25 cellular contexts compared by ENCODE assay signal in genomic region chr17:9684955-9685621, GRCh38. TPM values are rescaled to one million over a fixed set of nuclear protein-coding genes. Genes with fewer than 3 reads are reported as not detected.
A peak's percentile ranks its signal among the peaks of the same experiment; 100 is the strongest.
DNase-seq lines count a peak whose midpoint lies in the region; ATAC-seq and TF ChIP-seq lines count a peak whose summit lies in the region.
"Had no signal": no experiment of that assay in that cellular context is flagged by ENCODE, and none has a peak within 500 bp of the region (broad histone marks: within the 10 kb centered on the region; RNA-seq: fewer than 3 reads in every experiment).

No MANE protein-coding gene starts in this region.

- POLR2A ChIA-PET in RWPE1 (lab: Yijun Ruan, JAX; ENCODE audit: low non-redundant PET), result no interaction called here
- POLR2A ChIA-PET in activated CD8-positive, alpha-beta T cell treated with anti-CD3 and anti-CD28 coated beads for 36 hours (lab: Charles Lee), result no interaction called here

- CTCF ChIA-PET in RWPE1 (lab: Yijun Ruan, JAX), result interaction anchor here (0.6 kb wide), 1 partner anchor 32 kb away, joined by 3 read pairs; no protein-coding TSS in a partner anchor
- CTCF ChIA-PET in activated CD8-positive, alpha-beta T cell treated with anti-CD3 and anti-CD28 coated beads for 36 hours (lab: Charles Lee), result interaction anchor here (1.7 kb wide), 1 partner anchor 108 kb away, joined by 4 read pairs; no protein-coding TSS in a partner anchor

- no peaks in the 10 kb centered on the region for H3K4me1 Mint-ChIP-seq in activated CD8-positive, alpha-beta T cell treated with anti-CD3 and anti-CD28 coated beads for 36 hours (ENCODE audit: low read depth)
- H3K4me1 Mint-ChIP-seq: naive B cell had no signal

- H3K9me3 Mint-ChIP-seq in activated CD8-positive, alpha-beta T cell treated with anti-CD3 and anti-CD28 coated beads for 36 hours, result peaks cover 8% of the 10 kb centered on the region

- H3K4me3 Mint-ChIP-seq in activated CD8-positive, alpha-beta T cell treated with anti-CD3 and anti-CD28 coated beads for 36 hours, result no peak overlapping the region
- H3K4me3 Mint-ChIP-seq: naive B cell had no signal

- no peaks in the 10 kb centered on the region for H3K27me3 ChIP-seq in foreskin keratinocyte
- H3K27me3 ChIP-seq: BLaER1, ovary had no signal

- H3K27me3 Mint-ChIP-seq in activated CD8-positive, alpha-beta T cell treated with anti-CD3 and anti-CD28 coated beads for 36 hours, result peaks cover 2% of the 10 kb centered on the region
- H3K27me3 Mint-ChIP-seq: naive B cell had no signal

- DNase-seq in A172 (ENCODE audit: low spot score) (peak; percentile 65), M059J (ENCODE audit: low read depth) (peak; percentile 59), RWPE1 (ENCODE audit: low spot score) (peak; percentile 38), foreskin keratinocyte (peak; percentile 72 to 85), UCSD-AML1 (lab: John Stamatoyannopoulos, UW; ENCODE audit: unreplicated experiment) (no peak), medulla oblongata (ENCODE audit: extremely low spot score) (no peak), left ventricle myocardium superior (no peak)
- no peak for DNase-seq in activated CD8-positive, alpha-beta T cell treated with anti-CD3 and anti-CD28 coated beads for 36 hours
- DNase-seq: activated CD4-positive, alpha-beta T cell treated with anti-CD3 and anti-CD28 coated beads for 48 hours; Calu3; dermis blood vessel endothelial cell; hypothalamus; kidney glomerular epithelial cell; mesenchymal stem cell; naive B cell; NCI-H1694 treated with DMSO at 0.1 percent for 48 hours; NCI-H345; ovary; SHP77 had no signal

- peaks cover 4% of the 10 kb centered on the region for H3K4me1 ChIP-seq in foreskin keratinocyte
- H3K4me1 ChIP-seq: HAP-1 had no signal

- peaks cover 2% of the 10 kb centered on the region for H3K36me3 Mint-ChIP-seq in activated CD8-positive, alpha-beta T cell treated with anti-CD3 and anti-CD28 coated beads for 36 hours (ENCODE audit: low read depth)
- H3K36me3 Mint-ChIP-seq: naive B cell had no signal

- no peak overlapping the region for H3K27ac Mint-ChIP-seq in activated CD8-positive, alpha-beta T cell treated with anti-CD3 and anti-CD28 coated beads for 36 hours
- H3K27ac Mint-ChIP-seq: activated T-helper 2 cell treated with anti-CD3 and anti-CD28 coated beads, Interferon-gamma antibody, Interleukin-2, Interleukin-4, amounts not matched to agents 10 μg/mL and 5 μg/mL and 100 μg/mL, durations not matched to agents 14 hours and 24 hours and 36 hours; naive B cell had no signal

- no peak for TF ChIP-seq CTCF in RWPE1 (conservative IDR thresholded peaks at IDR 0.05; ENCODE audit: low read depth)
- TF ChIP-seq CTCF in foreskin keratinocyte (conservative IDR thresholded peaks at IDR 0.05), result no peak
- no peak for TF ChIP-seq CTCF in activated CD8-positive, alpha-beta T cell treated with anti-CD3 and anti-CD28 coated beads for 36 hours (IDR thresholded peaks at IDR 0.05)

- H3K27ac ChIP-seq in RWPE1, result peak overlapping the region; percentile 85
- peak overlapping the region; percentile 42 for H3K27ac ChIP-seq in foreskin keratinocyte
- H3K27ac ChIP-seq: BLaER1, ovary had no signal

- peak; percentile 89 for ATAC-seq in foreskin keratinocyte
- no peak for ATAC-seq in activated CD8-positive, alpha-beta T cell treated with anti-CD3 and anti-CD28 coated beads for 36 hours
- ATAC-seq in left ventricle myocardium superior, result no peak
- ATAC-seq: sciatic nerve had no signal

- intact Hi-C loops in activated CD8-positive, alpha-beta T cell treated with anti-CD3 and anti-CD28 coated beads for 36 hours (cut with micrococcal nuclease), result no loop called here
- intact Hi-C loops in left ventricle myocardium superior (cut with micrococcal nuclease), result no loop called here

RNA-seq across cellular contexts. Expression of gene USP43, which starts 39.8 kb away (rescaled TPM):
- 3.1 and 3.7 TPM in 2 replicates for total RNA-seq in A172 (2014; rRNA removed; shearing (Covaris generic))
- 0.27 and 1.7 TPM in 2 replicates for total RNA-seq in M059J (2014; rRNA removed; shearing (Covaris generic))
- total RNA-seq in foreskin keratinocyte (6.0 and 8.3 TPM in 2 replicates), left ventricle myocardium superior (0.12 TPM)
- polyA plus RNA-seq in foreskin keratinocyte, result 3.1 and 3.4 TPM in 2 replicates
- total RNA-seq in activated CD8-positive, alpha-beta T cell treated with anti-CD3 and anti-CD28 coated beads for 36 hours, result under 1 TPM; 0.38 to 0.43 TPM
- total RNA-seq: endothelial cell of umbilical vein, fibroblast of villous mesenchyme had no signal

Comparison
In these comparisons a context has a peak if more than half of its experiments do, and no peak if none do; other contexts are left out.
1. DNase-seq: peak in A172 (single experiment), M059J (single experiment), RWPE1 (single experiment) and foreskin keratinocyte (2 of 2); none in UCSD-AML1 (single experiment), medulla oblongata (single experiment), activated CD8-positive, alpha-beta T cell treated with anti-CD3 and anti-CD28 coated beads for 36 hours (single experiment) and left ventricle myocardium superior (single experiment).